ENCODE assay signal across 16 cellular contexts in genomic region chr11:128294001-128294684, GRCh38.
DNase-seq lines count a peak whose midpoint lies in the region; ATAC-seq, FAIRE-seq and TF ChIP-seq lines count a peak whose summit lies in the region.
"Had no signal": no experiment of that assay in that cellular context is flagged by ENCODE, and none has a peak within 500 bp of the region (broad histone marks: within the 10 kb centered on the region; RNA-seq: fewer than 3 reads in every experiment).

No MANE protein-coding gene starts in this region.

- H3K4me3 ChIP-seq in right atrium auricular region, result no peak overlapping the region
- no peak overlapping the region for H3K4me3 ChIP-seq in naive thymus-derived CD4-positive, alpha-beta T cell (ENCODE audit: low read length)
- H3K4me3 ChIP-seq in vagina, result no peak overlapping the region

- FAIRE-seq in GM19239 (lab: Jason Lieb, UNC), result no peak
- FAIRE-seq: endothelial cell of umbilical vein, keratinocyte had no signal

- H3K27ac ChIP-seq in right atrium auricular region, result no peak overlapping the region
- peak overlapping the region; percentile 98 for H3K27ac ChIP-seq in naive thymus-derived CD4-positive, alpha-beta T cell (ENCODE audit: low read depth, low read length)
- no peak overlapping the region for H3K27ac ChIP-seq in vagina
- H3K27ac ChIP-seq: C4-2B had no signal

- no peak for ATAC-seq in left ventricle myocardium superior
- ATAC-seq in activated CD8-positive, alpha-beta T cell treated with anti-CD3 and anti-CD28 coated beads, Interleukin-2, amount 10 ng/mL, durations not matched to agents 7 days and 5 days, result no peak
- no peak for ATAC-seq in naive thymus-derived CD4-positive, alpha-beta T cell
- no peak for ATAC-seq in GM18502 (IDR thresholded peaks at IDR 0.05; ENCODE audit: poor library complexity, unreplicated experiment)
- no peak for ATAC-seq in HG02642 (IDR thresholded peaks at IDR 0.05; ENCODE audit: poor library complexity, unreplicated experiment)
- ATAC-seq: activated CD4-positive, CD25-positive, alpha-beta regulatory T cell treated with anti-CD3 and anti-CD28 coated beads, Interleukin-2, amount 50 U/mL, for 24 hours had no signal

- no peak for TF ChIP-seq POLR2A in vagina (IDR thresholded peaks at IDR 0.05)

- no peak for TF ChIP-seq CTCF in right atrium auricular region (IDR thresholded peaks at IDR 0.05)
- TF ChIP-seq CTCF in vagina (IDR thresholded peaks at IDR 0.05), result no peak

- peaks cover 96% of the 10 kb centered on the region for H3K4me1 Mint-ChIP-seq in activated CD8-positive, alpha-beta T cell treated with anti-CD3 and anti-CD28 coated beads, Interleukin-2, amount 10 ng/mL, durations not matched to agents 7 days and 5 days (ENCODE audit: low read depth)
- H3K4me1 Mint-ChIP-seq in naive thymus-derived CD4-positive, alpha-beta T cell, result peaks cover 66 to 100% (median 100%) of the 10 kb centered on the region in 7 donors

- H3K4me1 ChIP-seq in right atrium auricular region (peaks cover 0 to 47% of the 10 kb centered on the region in 2 donors), vagina (peaks cover 39% of the 10 kb centered on the region)
- H3K4me1 ChIP-seq in naive thymus-derived CD4-positive, alpha-beta T cell (ENCODE audit: control insufficient read depth in 2 of 2, insufficient read depth in 2 of 2, low read length in 2 of 2), result peaks cover 71 to 94% of the 10 kb centered on the region in 2 donors

- no peak overlapping the region for H3K4me3 Mint-ChIP-seq in activated CD8-positive, alpha-beta T cell treated with anti-CD3 and anti-CD28 coated beads, Interleukin-2, amount 10 ng/mL, durations not matched to agents 7 days and 5 days
- peak overlapping the region; percentile 4 to 98 (median 34) for H3K4me3 Mint-ChIP-seq in naive thymus-derived CD4-positive, alpha-beta T cell

- POLR2A ChIA-PET in activated CD8-positive, alpha-beta T cell treated with anti-CD3 and anti-CD28 coated beads, Interleukin-2, amount 10 ng/mL, durations not matched to agents 7 days and 5 days (lab: Charles Lee), result interaction anchor here (0.5 to 4.8 kb wide), 5 partner anchors 9 to 336 kb away, joined by 3 to 38 read pairs (median 3); no protein-coding TSS in a partner anchor
- POLR2A ChIA-PET in naive thymus-derived CD4-positive, alpha-beta T cell (lab: Charles Lee), result interaction anchor here (0.7 to 21.1 kb wide), 10 partner anchors 8 to 335 kb away, joined by 3 to 691 read pairs (median 8); no protein-coding TSS in a partner anchor

- no peaks in the 10 kb centered on the region for H3K9me3 ChIP-seq in right atrium auricular region
- H3K9me3 ChIP-seq in naive thymus-derived CD4-positive, alpha-beta T cell (ENCODE audit: control insufficient read depth in 2 of 3, low read length in 3 of 3), result no peaks in the 10 kb centered on the region
- H3K9me3 ChIP-seq in vagina, result no peaks in the 10 kb centered on the region

- H3K27me3 Mint-ChIP-seq in activated CD8-positive, alpha-beta T cell treated with anti-CD3 and anti-CD28 coated beads, Interleukin-2, amount 10 ng/mL, durations not matched to agents 7 days and 5 days (ENCODE audit: low read depth), result no peaks in the 10 kb centered on the region
- no peaks in the 10 kb centered on the region for H3K27me3 Mint-ChIP-seq in naive thymus-derived CD4-positive, alpha-beta T cell

- peak overlapping the region; percentile 1 for H3K27ac Mint-ChIP-seq in activated CD8-positive, alpha-beta T cell treated with anti-CD3 and anti-CD28 coated beads, Interleukin-2, amount 10 ng/mL, durations not matched to agents 7 days and 5 days
- H3K27ac Mint-ChIP-seq in naive thymus-derived CD4-positive, alpha-beta T cell, result peak overlapping the region; percentile 71 to 100 (median 98)

- intact Hi-C loops in left ventricle myocardium superior (cut with micrococcal nuclease) (no loop called here), vagina (cut with DNase I) (loop anchor here (5.0 kb wide), 1 partner anchor 333 kb away; no protein-coding TSS in a partner anchor)
- intact Hi-C loops in naive thymus-derived CD4-positive, alpha-beta T cell (cut with micrococcal nuclease), result no loop called here

- peak; percentile 29 for DNase-seq in left ventricle myocardium superior
- DNase-seq in right atrium auricular region (ENCODE audit: low spot score), result no peak
- no peak for DNase-seq in activated CD8-positive, alpha-beta T cell treated with anti-CD3 and anti-CD28 coated beads, Interleukin-2, amount 10 ng/mL, durations not matched to agents 7 days and 5 days
- no peak for DNase-seq in naive thymus-derived CD4-positive, alpha-beta T cell
- no peak for DNase-seq in GM19239 (ENCODE audit: insufficient read length, low spot score)
- DNase-seq in vagina (ENCODE audit: extremely low spot score in 2 of 2), result no peak
- DNase-seq: activated gamma-delta T cell treated with Interleukin-2 at 50 U/mL for 16 hours; NCI-H2081 treated with DMSO at 0.1 percent for 48 hours; stimulated activated CD4-positive, alpha-beta T cell treated with anti-CD3 and anti-CD28 coated beads, Interleukin-2, amount 100 ng/mL, for 24 hours; stimulated activated CD8-positive, alpha-beta memory T cell treated with anti-CD3 and anti-CD28 coated beads, Interleukin-4, amount 100 ng/mL, for 48 hours had no signal

- H3K9me3 Mint-ChIP-seq in activated CD8-positive, alpha-beta T cell treated with anti-CD3 and anti-CD28 coated beads, Interleukin-2, amount 10 ng/mL, durations not matched to agents 7 days and 5 days (ENCODE audit: insufficient read depth), result peaks cover 17% of the 10 kb centered on the region
- peaks cover 0 to 8% (median 3%) of the 10 kb centered on the region in 11 donors for H3K9me3 Mint-ChIP-seq in naive thymus-derived CD4-positive, alpha-beta T cell

- CTCF ChIA-PET in activated CD8-positive, alpha-beta T cell treated with anti-CD3 and anti-CD28 coated beads, Interleukin-2, amount 10 ng/mL, durations not matched to agents 7 days and 5 days (lab: Charles Lee), result interaction anchor here (0.7 to 14.2 kb wide), 4 partner anchors 9 to 337 kb away, joined by 3 to 204 read pairs (median 4); no protein-coding TSS in a partner anchor
- CTCF ChIA-PET in naive thymus-derived CD4-positive, alpha-beta T cell (lab: Charles Lee), result interaction anchor here (0.6 to 5.5 kb wide), 2 partner anchors 61 to 337 kb away, joined by 3 to 21 read pairs; no protein-coding TSS in a partner anchor

- H3K36me3 ChIP-seq in right atrium auricular region, result no peaks in the 10 kb centered on the region
- no peaks in the 10 kb centered on the region for H3K36me3 ChIP-seq in naive thymus-derived CD4-positive, alpha-beta T cell (ENCODE audit: control insufficient read depth in 2 of 3, insufficient read depth in 3 of 3, low read length in 3 of 3)
- no peaks in the 10 kb centered on the region for H3K36me3 ChIP-seq in vagina

- no peaks in the 10 kb centered on the region for H3K27me3 ChIP-seq in right atrium auricular region
- no peaks in the 10 kb centered on the region for H3K27me3 ChIP-seq in naive thymus-derived CD4-positive, alpha-beta T cell (ENCODE audit: control insufficient read depth in 2 of 2, insufficient read depth in 2 of 2, low read length in 2 of 2)
- no peaks in the 10 kb centered on the region for H3K27me3 ChIP-seq in vagina

- peaks cover 60% of the 10 kb centered on the region for H3K36me3 Mint-ChIP-seq in activated CD8-positive, alpha-beta T cell treated with anti-CD3 and anti-CD28 coated beads, Interleukin-2, amount 10 ng/mL, durations not matched to agents 7 days and 5 days (ENCODE audit: low read depth)
- H3K36me3 Mint-ChIP-seq in naive thymus-derived CD4-positive, alpha-beta T cell, result peaks cover 0 to 46% (median 8%) of the 10 kb centered on the region in 5 donors
